ENCODE assay signal across 9 cellular contexts in genomic region chr3:61858054-61858453, GRCh38.
A peak's percentile ranks its signal among the peaks of the same experiment; 100 is the strongest.
DNase-seq lines count a peak whose midpoint lies in the region; ATAC-seq and TF ChIP-seq lines count a peak whose summit lies in the region.
"Had no signal": no experiment of that assay in that cellular context is flagged by ENCODE, and none has a peak within 500 bp of the region (broad histone marks: within the 10 kb centered on the region; RNA-seq: fewer than 3 reads in every experiment).

No MANE protein-coding gene starts in this region.

- H2AFZ ChIP-seq in neural cell (ENCODE audit: low read depth, low read length) = no peak overlapping the region

- H3F3A ChIP-seq in neural cell (ENCODE audit: insufficient read depth, low read length, poor library complexity, severe bottlenecking) = no peaks in the 10 kb centered on the region

- no peak overlapping the region for H3K4me3 Mint-ChIP-seq in Calu3 (ENCODE audit: low read depth, unreplicated experiment)

- WGBS in aorta, 2 donors = 8 to 17% methylated on average over 2 of the region's 2 CpGs

- H3K36me3 ChIP-seq in neural cell (ENCODE audit: insufficient read depth, low read length) = no peaks in the 10 kb centered on the region
- H3K36me3 ChIP-seq in aorta (ENCODE audit: control insufficient read depth in 1 of 2, insufficient read depth in 2 of 2, low read length in 1 of 2) = no peaks in the 10 kb centered on the region

- no peak overlapping the region for H3K4me2 ChIP-seq in neural cell (ENCODE audit: low read length)

- H3K9ac ChIP-seq in neural cell (ENCODE audit: low read length) = no peak overlapping the region

- no peaks in the 10 kb centered on the region for H3K4me1 Mint-ChIP-seq in Calu3 (ENCODE audit: low read depth, unreplicated experiment)

- no peaks in the 10 kb centered on the region for H3K27me3 ChIP-seq in neural cell (ENCODE audit: insufficient read depth, low read depth, low read length)
- no peaks in the 10 kb centered on the region for H3K27me3 ChIP-seq in aorta (ENCODE audit: control insufficient read depth in 1 of 2, insufficient read depth in 2 of 2, low read length in 1 of 2)

- H3K9me3 Mint-ChIP-seq in Calu3 (ENCODE audit: low read depth, unreplicated experiment) = peaks cover 3% of the 10 kb centered on the region

- H3K27me3 Mint-ChIP-seq in Calu3 (ENCODE audit: unreplicated experiment) = no peaks in the 10 kb centered on the region

- intact Hi-C loops in Calu3 (cut with micrococcal nuclease; ENCODE audit: unreplicated experiment) (loop anchor here (1.0 kb wide), 1 partner anchor 330 kb away; no protein-coding TSS in a partner anchor), aorta (cut with DNase I) (loop anchor here in 1 of 2 donors (5.0 kb wide), 1 partner anchor 296 kb away; the partner anchor contains the start of gene PTPRG)

- H3K27ac Mint-ChIP-seq in Calu3 (ENCODE audit: unreplicated experiment) = no peak overlapping the region

- H3K4me1 ChIP-seq in aorta (ENCODE audit: control insufficient read depth in 1 of 2, insufficient read depth in 2 of 2, low read length in 2 of 2) = peaks cover 8 to 10% of the 10 kb centered on the region in 2 donors

- no peak for TF ChIP-seq EP300 in neural cell (conservative IDR thresholded peaks at IDR 0.05; ENCODE audit: poor library complexity, severe bottlenecking)

- no peaks in the 10 kb centered on the region for H3K9me2 ChIP-seq in neural cell (ENCODE audit: insufficient read depth, low read length)

- DNase-seq in NCI-H2029 treated with DMSO at 0.1 percent for 48 hours (lab: John Stamatoyannopoulos, UW) (peak; percentile 63), choroid plexus epithelial cell (ENCODE audit: low read depth) (peak; percentile 71), putamen (ENCODE audit: low spot score) (no peak), Calu3 (no peak), aorta (no peak)

- H3K36me3 Mint-ChIP-seq in Calu3 (ENCODE audit: insufficient read depth, unreplicated experiment) = no peaks in the 10 kb centered on the region

- BruUV-seq in Calu3 (replicated peaks; lab: Mats Ljungman, UMichigan) = no TSS peak

- ATAC-seq in GM18505 (IDR thresholded peaks at IDR 0.05; ENCODE audit: unreplicated experiment) (no peak), aorta (ENCODE audit: low FRiP score) (no peak)

- H3K27ac ChIP-seq in neural cell (ENCODE audit: low read length) (no peak overlapping the region), aorta (ENCODE audit: low read depth in 1 of 2, low read length in 2 of 2) (no peak overlapping the region)
- H3K27ac ChIP-seq: epithelial cell of prostate had no signal

- TF ChIP-seq RAD21 in neural cell (conservative IDR thresholded peaks at IDR 0.05) = peak; percentile 83

- TF ChIP-seq POLR2A in GM18505 (IDR thresholded peaks at IDR 0.05; ENCODE audit: borderline replicate concordance, extremely low read depth, insufficient read depth, insufficient read length) = no peak

- no peaks in the 10 kb centered on the region for H3K79me2 ChIP-seq in neural cell (replicated peaks; ENCODE audit: insufficient read depth, low read length)

- no peak overlapping the region for H3K4me3 ChIP-seq in choroid plexus epithelial cell (ENCODE audit: low read depth, low read length)
- no peak overlapping the region for H3K4me3 ChIP-seq in neural cell (ENCODE audit: low read length)
- H3K4me3 ChIP-seq in aorta (ENCODE audit: low read length in 2 of 2) = no peak overlapping the region

- peak; percentile 43; the same call in 2 of the 3 replicates for TF ChIP-seq CTCF in GM12872 (IDR thresholded peaks at IDR 0.05; ENCODE audit: insufficient read depth, low read depth, low read length)
- peak; percentile 63 for TF ChIP-seq CTCF in choroid plexus epithelial cell (conservative IDR thresholded peaks at IDR 0.05; ENCODE audit: low read depth, low read length)
- TF ChIP-seq CTCF in neural cell (IDR thresholded peaks at IDR 0.05; ENCODE audit: poor library complexity, severe bottlenecking) = peak; percentile 76
- TF ChIP-seq CTCF in Calu3 (IDR thresholded peaks at IDR 0.05; ENCODE audit: unreplicated experiment) = no peak

- H4K20me1 ChIP-seq in neural cell (ENCODE audit: insufficient read depth) = no peaks in the 10 kb centered on the region

- H3K9me3 ChIP-seq in neural cell (ENCODE audit: low read length) (no peaks in the 10 kb centered on the region), aorta (ENCODE audit: control insufficient read depth, low read length) (no peaks in the 10 kb centered on the region)

- CTCF ChIA-PET in Calu3 (lab: Charles Lee) = no interaction called here

TF ChIP-seq in neural cell, 6 proteins besides CTCF, POLR2A, EP300 and RAD21:
- peak; percentile 80 for TF ChIP-seq SMC3 (conservative IDR thresholded peaks at IDR 0.05; ENCODE audit: poor library complexity)
- no peak for TF ChIP-seq MXI1 (conservative IDR thresholded peaks at IDR 0.05; ENCODE audit: poor library complexity, severe bottlenecking)
- no peak for TF ChIP-seq TAF1 (IDR thresholded peaks at IDR 0.05; ENCODE audit: low read depth)
- no peak for TF ChIP-seq EZH2 (IDR thresholded peaks at IDR 0.05; ENCODE audit: borderline replicate concordance, insufficient read depth, low read length, poor library complexity, severe bottlenecking)

Comparison
In these comparisons a context has a peak if more than half of its experiments do, and no peak if none do; other contexts are left out.
1. DNase-seq: peak in NCI-H2029 treated with DMSO at 0.1 percent for 48 hours (single experiment) and choroid plexus epithelial cell (single experiment); none in putamen (single experiment), Calu3 (single experiment) and aorta (0 of 2).